30 cellular contexts compared by ENCODE assay signal in the genomic region with DNA sequence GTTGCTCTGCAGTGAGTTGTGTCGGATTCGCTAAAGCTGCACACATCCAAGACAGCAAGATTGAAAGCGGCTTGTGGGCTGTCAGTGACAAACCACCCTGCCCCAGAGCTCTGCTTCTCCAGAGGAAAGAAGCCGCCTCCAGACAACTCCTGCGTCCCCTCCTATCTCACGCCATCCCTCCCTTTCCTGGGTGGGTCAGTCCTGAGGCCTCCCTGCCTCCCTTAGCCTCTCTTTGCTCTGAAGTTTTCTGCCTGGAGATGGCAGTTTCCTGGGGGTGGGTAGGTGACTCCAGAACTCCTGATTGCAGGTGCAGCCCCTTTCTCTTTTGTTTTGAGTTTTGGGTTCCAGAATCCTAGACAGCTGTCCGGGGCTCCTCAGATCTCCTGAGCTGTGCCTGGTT.
"Had no signal": no experiment of that assay in that cellular context is flagged by ENCODE, and none has a peak within 500 bp of the region (broad histone marks: within the 10 kb centered on the region; RNA-seq: fewer than 3 reads in every experiment).

No MANE protein-coding gene starts in this region.

- H3K36me3 Mint-ChIP-seq: activated CD4-positive, alpha-beta memory T cell treated with anti-CD3 and anti-CD28 coated beads for 36 hours; activated naive CD8-positive, alpha-beta T cell had no signal

- H3K27ac Mint-ChIP-seq: activated B cell treated with CpG ODN at 0.5 μM for 24 hours; activated CD4-positive, alpha-beta memory T cell treated with anti-CD3 and anti-CD28 coated beads for 36 hours; activated CD4-positive, alpha-beta T cell treated with anti-CD3 and anti-CD28 coated beads, Interleukin-2, amount 10 ng/mL, durations not matched to agents 24 days and 14 days; activated CD8-positive, alpha-beta T cell treated with anti-CD3 and anti-CD28 coated beads, Interleukin-2, amount 10 ng/mL, durations not matched to agents 7 days and 5 days; activated naive CD8-positive, alpha-beta T cell; activated T-helper 17 cell treated with anti-CD3 and anti-CD28 coated beads, Interleukin-2, amount 50 U/mL, for 72 hours; dendritic cell treated with granulocyte-macrophage colony-stimulating factor and Interleukin-4, amounts not matched to agents 40 ng/mL and 50 ng/mL, for 4 days; endodermal cell; T-helper 17 cell; T-helper 2 cell treated with Interferon-gamma antibody and Interleukin-4, amounts not matched to agents 5 μg/mL and 100 μg/mL, for 36 hours had no signal

- H3K4me1 ChIP-seq: esophagus squamous epithelium, gastroesophageal sphincter had no signal

- ATAC-seq: activated CD4-positive, CD25-positive, alpha-beta regulatory T cell treated with anti-CD3 and anti-CD28 coated beads, Interleukin-2, amount 50 U/mL, for 24 hours; activated CD8-positive, alpha-beta T cell treated with anti-CD3 and anti-CD28 coated beads, Interleukin-2, amount 10 ng/mL, durations not matched to agents 7 days and 5 days; activated T-cell treated with anti-CD3 and anti-CD28 coated beads, Interleukin-2, amount 50 U/mL, for 4 hours; activated T-helper 17 cell treated with anti-CD3 and anti-CD28 coated beads, Interleukin-2, amount 50 U/mL, for 72 hours; gastroesophageal sphincter; T-helper 17 cell had no signal

- DNase-seq: activated B cell treated with CpG ODN at 0.5 μM for 24 hours; activated CD4-positive, alpha-beta memory T cell treated with anti-CD3 and anti-CD28 coated beads for 36 hours; activated CD4-positive, alpha-beta T cell treated with anti-CD3 and anti-CD28 coated beads, Interleukin-2, amount 10 ng/mL, durations not matched to agents 24 days and 14 days; activated CD8-positive, alpha-beta T cell treated with anti-CD3 and anti-CD28 coated beads, Interleukin-2, amount 10 ng/mL, durations not matched to agents 7 days and 5 days; activated effector memory CD4-positive, alpha-beta T cell treated with Interleukin-2 at 50 U/mL for 16 hours; activated gamma-delta T cell treated with Interleukin-2 at 50 U/mL for 16 hours; activated naive CD4-positive, alpha-beta T cell treated with anti-CD3 and anti-CD28 coated beads, Interleukin-2, amount 50 U/mL, for 16 hours; activated naive CD4-positive, alpha-beta T cell treated with Interleukin-2 at 50 U/mL for 16 hours; activated T-cell treated with anti-CD3 and anti-CD28 coated beads, Interleukin-2, amount 50 U/mL, for 4 hours; amniotic stem cell; anterior cingulate cortex; brain microvascular endothelial cell; dorsolateral prefrontal cortex; effector memory CD4-positive, alpha-beta T cell; endodermal cell; erythroblast; esophagus squamous epithelium; foreskin melanocyte; T-helper 1 cell; T-helper 17 cell; T1000; WERI-Rb-1 had no signal

- H3K4me3 Mint-ChIP-seq: activated B cell treated with CpG ODN at 0.5 μM for 24 hours; activated CD4-positive, alpha-beta memory T cell treated with anti-CD3 and anti-CD28 coated beads for 36 hours; activated CD4-positive, alpha-beta T cell treated with anti-CD3 and anti-CD28 coated beads, Interleukin-2, amount 10 ng/mL, durations not matched to agents 24 days and 14 days; activated CD8-positive, alpha-beta T cell treated with anti-CD3 and anti-CD28 coated beads, Interleukin-2, amount 10 ng/mL, durations not matched to agents 7 days and 5 days; activated naive CD8-positive, alpha-beta T cell; activated T-cell treated with anti-CD3 and anti-CD28 coated beads, Interleukin-2, amount 50 U/mL, for 4 hours; activated T-helper 17 cell treated with anti-CD3 and anti-CD28 coated beads, Interleukin-2, amount 50 U/mL, for 72 hours; central memory CD8-positive, alpha-beta T cell; dendritic cell treated with granulocyte-macrophage colony-stimulating factor and Interleukin-4, amounts not matched to agents 40 ng/mL and 50 ng/mL, for 4 days; endodermal cell; T-helper 17 cell; T-helper 2 cell treated with Interferon-gamma antibody and Interleukin-4, amounts not matched to agents 5 μg/mL and 100 μg/mL, for 36 hours had no signal

- H3K27me3 Mint-ChIP-seq: dendritic cell treated with granulocyte-macrophage colony-stimulating factor and Interleukin-4, amounts not matched to agents 40 ng/mL and 50 ng/mL, for 4 days had no signal

- H3K9me3 Mint-ChIP-seq: activated B cell treated with CpG ODN at 0.5 μM for 24 hours; activated CD4-positive, alpha-beta memory T cell treated with anti-CD3 and anti-CD28 coated beads for 36 hours; activated CD4-positive, alpha-beta T cell treated with anti-CD3 and anti-CD28 coated beads, Interleukin-2, amount 10 ng/mL, durations not matched to agents 24 days and 14 days; activated T-cell treated with anti-CD3 and anti-CD28 coated beads, Interleukin-2, amount 50 U/mL, for 4 hours; activated T-helper 17 cell treated with anti-CD3 and anti-CD28 coated beads, Interleukin-2, amount 50 U/mL, for 72 hours; central memory CD8-positive, alpha-beta T cell; dendritic cell treated with granulocyte-macrophage colony-stimulating factor and Interleukin-4, amounts not matched to agents 40 ng/mL and 50 ng/mL, for 4 days; T-helper 2 cell treated with Interferon-gamma antibody and Interleukin-4, amounts not matched to agents 5 μg/mL and 100 μg/mL, for 36 hours had no signal

- H3K9me3 ChIP-seq: esophagus squamous epithelium, gastroesophageal sphincter had no signal

- H3K4me3 ChIP-seq: coronary artery, dorsolateral prefrontal cortex, esophagus squamous epithelium, gastroesophageal sphincter had no signal

- H3K27ac ChIP-seq: brain microvascular endothelial cell, coronary artery, dorsolateral prefrontal cortex, esophagus squamous epithelium, gastroesophageal sphincter, WERI-Rb-1 had no signal

- H3K4me1 Mint-ChIP-seq: activated B cell treated with CpG ODN at 0.5 μM for 24 hours; central memory CD8-positive, alpha-beta T cell; endodermal cell; T-helper 17 cell had no signal

- H3K27me3 ChIP-seq: brain microvascular endothelial cell had no signal

- H3K36me3 ChIP-seq: brain microvascular endothelial cell, esophagus squamous epithelium, gastroesophageal sphincter, WERI-Rb-1 had no signal
